Comparison of ENCODE assay signal across 8 cellular contexts in genomic region chr21:8987896-8988295, GRCh38.
DNase-seq lines count a peak whose midpoint lies in the region; ATAC-seq, FAIRE-seq and TF ChIP-seq lines count a peak whose summit lies in the region.
"Not testable (repeated sequence)": the region's sequence is repeated elsewhere in the genome, so short reads cannot be mapped to it uniquely, and the experiment has no call there.

No MANE protein-coding gene starts in this region.

- not testable (repeated sequence) for TF ChIP-seq RAD21 in K562 (CRISPR knock-in tag; conservative IDR thresholded peaks at IDR 0.05 in 1 of 2, IDR thresholded peaks at IDR 0.05 in 1 of 2); H1 (IDR thresholded peaks at IDR 0.05 in 1 of 2, conservative IDR thresholded peaks at IDR 0.05 in 1 of 2; ENCODE audit: low read depth in 2 of 2, low read length in 2 of 2); neural cell (conservative IDR thresholded peaks at IDR 0.05)

- not testable (repeated sequence) for H3K79me1 ChIP-seq in H1 (ENCODE audit: low read depth, low read length)

- FAIRE-seq in K562 (lab: Jason Lieb, UNC) (peak; percentile 85), H1 (lab: Jason Lieb, UNC) (peak; percentile 71)

- not testable (repeated sequence) for BruUV-seq in K562 (replicated peaks; lab: Mats Ljungman, UMichigan)

- not testable (repeated sequence) for H3K9me1 ChIP-seq in K562 (ENCODE audit: control insufficient read depth, insufficient read depth, low read length)

- H3K4ac ChIP-seq in H1 (replicated peaks; ENCODE audit: insufficient read length, low read depth, low read length), result not testable (repeated sequence)

- POLR2A ChIA-PET in K562 (lab: Yijun Ruan, JAX); H1 (lab: Charles Lee; ENCODE audit: partially characterized antibody): not testable (repeated sequence)

- TF ChIP-seq POLR2A in GM18505 (IDR thresholded peaks at IDR 0.05; ENCODE audit: borderline replicate concordance, extremely low read depth, insufficient read depth, insufficient read length); K562 (conservative IDR thresholded peaks at IDR 0.05); H1 (IDR thresholded peaks at IDR 0.05; ENCODE audit: control extremely low read depth in 1 of 2, low read depth in 2 of 2, low read length in 2 of 2): not testable (repeated sequence)

- H2BK12ac ChIP-seq in H1 (ENCODE audit: low read depth, low read length), result not testable (repeated sequence)

- H4K20me1 ChIP-seq in K562 (replicated peaks; ENCODE audit: control insufficient read depth, insufficient read depth, low read length); H1 (replicated peaks in 1 of 2; ENCODE audit: control insufficient read depth in 1 of 2, insufficient read depth in 2 of 2, low read length in 2 of 2); neural cell (ENCODE audit: insufficient read depth): not testable (repeated sequence)

- not testable (repeated sequence) for H3K4me3 Mint-ChIP-seq in activated CD8-positive, alpha-beta memory T cell treated with anti-CD3 and anti-CD28 coated beads, Interleukin-2, amount 10 ng/mL, durations not matched to agents 7 days and 5 days

- not testable (repeated sequence) for H3K9me3 ChIP-seq in K562 (replicated peaks; ENCODE audit: control insufficient read depth, insufficient read depth, low read depth, low read length)
- H3K9me3 ChIP-seq in H1 (ENCODE audit: insufficient read depth in 2 of 2, low read depth in 1 of 2, low read length in 1 of 2) (peaks cover 43 to 46% of the 10 kb centered on the region in 2 experiments), neural cell (ENCODE audit: low read length) (peaks cover 32% of the 10 kb centered on the region)

- not testable (repeated sequence) for H3K27ac ChIP-seq in K562 (ENCODE audit: extremely low read depth, low read depth, low read length); H1 (ENCODE audit: low read depth, low read length); neural cell (ENCODE audit: low read length)

- not testable (repeated sequence) for H3K79me2 ChIP-seq in K562 (ENCODE audit: control insufficient read depth, insufficient read depth, low read length); H1 (ENCODE audit: control insufficient read depth in 1 of 2, insufficient read depth in 2 of 2, low read length in 2 of 2); neural cell (replicated peaks; ENCODE audit: insufficient read depth, low read length)

- H3K14ac ChIP-seq in H1 (ENCODE audit: insufficient read length), result not testable (repeated sequence)

- not testable (repeated sequence) for H3K23ac ChIP-seq in H1 (ENCODE audit: insufficient read length)

- not testable (repeated sequence) for H3K9ac ChIP-seq in K562 (ENCODE audit: insufficient read depth in 1 of 2, low read depth in 2 of 2, low read length in 2 of 2); H1 (replicated peaks in 1 of 4; ENCODE audit: extremely low read depth in 1 of 4, low read depth in 3 of 4, low read length in 3 of 4); neural cell (ENCODE audit: low read length)

- not testable (repeated sequence) for H3K56ac ChIP-seq in H1 (replicated peaks; ENCODE audit: insufficient read length, low read depth, low read length)

- H4K5ac ChIP-seq in H1 (ENCODE audit: insufficient read length, low read depth, low read length), result not testable (repeated sequence)

- not testable (repeated sequence) for H2BK5ac ChIP-seq in H1 (ENCODE audit: low read depth, low read length)

- not testable (repeated sequence) for TF ChIP-seq CTCF in K562 (IDR thresholded peaks at IDR 0.05 in 2 of 3, conservative IDR thresholded peaks at IDR 0.05 in 1 of 3; ENCODE audit: insufficient read depth in 2 of 3, low read depth in 1 of 3, low read length in 3 of 3); H1 (IDR thresholded peaks at IDR 0.05; ENCODE audit: control extremely low read depth in 1 of 3, insufficient read depth in 1 of 3, low read depth in 1 of 3, low read length in 3 of 3)
- peak; percentile 37 for TF ChIP-seq CTCF in neural cell (IDR thresholded peaks at IDR 0.05; ENCODE audit: poor library complexity, severe bottlenecking)

- H4K91ac ChIP-seq in H1 (replicated peaks; ENCODE audit: insufficient read length, low read length), result not testable (repeated sequence)

- not testable (repeated sequence) for H2BK120ac ChIP-seq in H1 (replicated peaks; ENCODE audit: low read depth, low read length)

- CTCF ChIA-PET in activated CD8-positive, alpha-beta memory T cell treated with anti-CD3 and anti-CD28 coated beads, Interleukin-2, amount 10 ng/mL, durations not matched to agents 7 days and 5 days (lab: Charles Lee); K562 (lab: Yijun Ruan, JAX; ENCODE audit: low intra/inter-chr PET ratio); H1 (lab: Charles Lee; ENCODE audit: partially characterized antibody): not testable (repeated sequence)

- H2AFZ ChIP-seq in K562 (ENCODE audit: low read depth, low read length); H1 (ENCODE audit: low read length); neural cell (ENCODE audit: low read depth, low read length): not testable (repeated sequence)

- H3K4me2 ChIP-seq in K562 (ENCODE audit: insufficient read depth, low read length); H1 (ENCODE audit: insufficient read depth in 1 of 2, low read depth in 2 of 2, low read length in 2 of 2); neural cell (ENCODE audit: low read length): not testable (repeated sequence)

- not testable (repeated sequence) for H3K9me2 ChIP-seq in neural cell (ENCODE audit: insufficient read depth, low read length)

- H3K9me3 Mint-ChIP-seq in activated CD8-positive, alpha-beta memory T cell treated with anti-CD3 and anti-CD28 coated beads, Interleukin-2, amount 10 ng/mL, durations not matched to agents 7 days and 5 days (ENCODE audit: low read depth), result peaks cover 29% of the 10 kb centered on the region

- not testable (repeated sequence) for H3K36me3 ChIP-seq in K562 (ENCODE audit: control insufficient read depth, insufficient read depth, low read length); H1 (ENCODE audit: control insufficient read depth in 2 of 4, insufficient read depth in 4 of 4, low read length in 3 of 4); neural cell (ENCODE audit: insufficient read depth, low read length)

- H3K4me1 Mint-ChIP-seq in activated CD8-positive, alpha-beta memory T cell treated with anti-CD3 and anti-CD28 coated beads, Interleukin-2, amount 10 ng/mL, durations not matched to agents 7 days and 5 days, result not testable (repeated sequence)

- H2BK20ac ChIP-seq in H1 (ENCODE audit: low read length), result not testable (repeated sequence)

- intact Hi-C loops in K562 (cut with micrococcal nuclease), result not testable (repeated sequence)

- peak; percentile 61 for ATAC-seq in GM18505 (IDR thresholded peaks at IDR 0.05; ENCODE audit: unreplicated experiment)
- ATAC-seq in GM18867 (IDR thresholded peaks at IDR 0.05; ENCODE audit: unreplicated experiment), result peak; percentile 78
- peak; percentile 72 for ATAC-seq in GM19468 (IDR thresholded peaks at IDR 0.05; ENCODE audit: extremely low read depth, unreplicated experiment)
- ATAC-seq in HG02870 (IDR thresholded peaks at IDR 0.05; ENCODE audit: unreplicated experiment), result peak; percentile 67
- ATAC-seq in activated CD8-positive, alpha-beta memory T cell treated with anti-CD3 and anti-CD28 coated beads, Interleukin-2, amount 10 ng/mL, durations not matched to agents 7 days and 5 days, result peak; percentile 39
- ATAC-seq in K562, result not testable (repeated sequence)

- in situ Hi-C loops in K562 (cut with MboI), result not testable (repeated sequence)

- not testable (repeated sequence) for H2AK5ac ChIP-seq in H1 (ENCODE audit: low read depth, low read length)

- H3K27me3 ChIP-seq in K562 (ENCODE audit: control insufficient read depth in 2 of 2, insufficient read depth in 2 of 2, low read length in 2 of 2); H1 (replicated peaks in 1 of 4; ENCODE audit: control insufficient read depth in 3 of 4, extremely low read depth in 1 of 4, insufficient read depth in 3 of 4, low read length in 3 of 4); neural cell (ENCODE audit: insufficient read depth, low read depth, low read length): not testable (repeated sequence)

- H2BK15ac ChIP-seq in H1 (ENCODE audit: low read length), result not testable (repeated sequence)

- no CpG with 5 or more reads among the region's 58 CpGs for WGBS in K562 (ENCODE audit: insufficient coverage, low coverage, missing lambda C conversion rate)
- WGBS in H1 (ENCODE audit: extremely low coverage in 1 of 2, insufficient coverage in 1 of 2, insufficient read length in 1 of 2, insufficient replicate concordance in 2 of 2, low coverage in 1 of 2, low lambda C conversion rate in 2 of 2, missing lambda C conversion rate in 1 of 2), 2 experiments, result 19% methylated on average over 23 of the region's 58 CpGs; no CpG with 5 or more reads in 1 of the 2 experiments

- H3K4me3 ChIP-seq in K562; H1 (ENCODE audit: extremely low read depth in 1 of 4, insufficient read depth in 2 of 4, low read depth in 3 of 4, low read length in 4 of 4); neural cell (ENCODE audit: low read length): not testable (repeated sequence)

- H4K8ac ChIP-seq in H1 (ENCODE audit: extremely low read depth, insufficient read depth, low read length), result not testable (repeated sequence)

- H3K18ac ChIP-seq in H1 (ENCODE audit: extremely low read depth, low read length), result not testable (repeated sequence)

- not testable (repeated sequence) for H3K36me3 Mint-ChIP-seq in activated CD8-positive, alpha-beta memory T cell treated with anti-CD3 and anti-CD28 coated beads, Interleukin-2, amount 10 ng/mL, durations not matched to agents 7 days and 5 days

- H3K27me3 Mint-ChIP-seq in activated CD8-positive, alpha-beta memory T cell treated with anti-CD3 and anti-CD28 coated beads, Interleukin-2, amount 10 ng/mL, durations not matched to agents 7 days and 5 days, result not testable (repeated sequence)

- not testable (repeated sequence) for H3K27ac Mint-ChIP-seq in activated CD8-positive, alpha-beta memory T cell treated with anti-CD3 and anti-CD28 coated beads, Interleukin-2, amount 10 ng/mL, durations not matched to agents 7 days and 5 days

- H3F3A ChIP-seq in neural cell (ENCODE audit: insufficient read depth, low read length, poor library complexity, severe bottlenecking), result not testable (repeated sequence)

- not testable (repeated sequence) for TF ChIP-seq EP300 in K562 (IDR thresholded peaks at IDR 0.05; ENCODE audit: low read length); H1 (IDR thresholded peaks at IDR 0.05; ENCODE audit: borderline replicate concordance in 1 of 2, low read depth in 2 of 2, low read length in 2 of 2)
- TF ChIP-seq EP300 in neural cell (conservative IDR thresholded peaks at IDR 0.05; ENCODE audit: poor library complexity, severe bottlenecking), result peak; percentile 69

- not testable (repeated sequence) for H3K4me1 ChIP-seq in K562 (replicated peaks in 1 of 2; ENCODE audit: control insufficient read depth in 2 of 2, insufficient read depth in 2 of 2, low read length in 2 of 2); H1 (replicated peaks in 1 of 4; ENCODE audit: control insufficient read depth in 3 of 4, insufficient read depth in 4 of 4, low read length in 3 of 4)

- not testable (repeated sequence) for DNase-seq in activated CD8-positive, alpha-beta memory T cell treated with anti-CD3 and anti-CD28 coated beads, Interleukin-2, amount 10 ng/mL, durations not matched to agents 7 days and 5 days; K562 (ENCODE audit: extremely low read depth in 1 of 4, low spot score in 3 of 4); H1 (ENCODE audit: low read depth in 1 of 2, low spot score in 2 of 2)

- not testable (repeated sequence) for H3K23me2 ChIP-seq in H1 (ENCODE audit: low read depth, low read length)
